Comparison of ENCODE assay signal across 1 cellular context in the genomic region with DNA sequence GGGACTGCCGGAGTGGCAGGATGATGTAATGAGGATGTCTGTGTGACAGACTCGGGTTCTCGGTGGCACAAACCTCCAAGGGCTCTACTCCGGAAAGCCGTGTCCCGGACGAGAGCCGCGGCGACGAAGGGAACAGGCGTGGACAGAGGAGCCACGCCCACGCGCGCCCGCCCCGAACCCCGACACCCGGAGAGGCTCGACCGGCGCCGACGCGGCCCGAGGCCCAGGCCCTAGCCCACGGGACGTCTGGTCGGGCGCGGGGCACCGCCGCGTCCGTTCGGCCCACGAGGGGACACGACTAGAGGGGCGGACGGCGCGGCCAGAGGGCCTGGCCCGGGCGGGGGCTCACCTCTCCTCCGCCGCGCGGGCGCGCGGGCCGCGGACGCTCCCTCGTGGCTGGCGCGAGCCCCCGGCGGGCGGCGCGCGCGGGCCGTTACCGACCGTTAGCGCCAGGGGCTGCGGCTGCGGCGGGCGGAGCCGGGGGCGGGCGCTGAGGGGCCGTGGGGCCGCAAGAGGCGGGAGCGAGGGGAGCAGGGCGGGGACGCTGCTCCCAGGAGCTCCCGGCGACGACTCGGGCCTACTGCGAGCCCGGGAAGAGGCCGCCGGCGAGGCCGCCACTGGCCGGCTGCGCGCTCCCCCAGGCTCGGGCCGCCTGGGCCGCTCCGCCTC.
TF ChIP-seq lines count a peak whose summit lies in the region.

No MANE protein-coding gene starts in this region.

TF ChIP-seq in GM23338, 12 proteins besides CTCF, POLR2A, EP300 and RAD21 (continued from another document):
- TF ChIP-seq, protein P1, sequence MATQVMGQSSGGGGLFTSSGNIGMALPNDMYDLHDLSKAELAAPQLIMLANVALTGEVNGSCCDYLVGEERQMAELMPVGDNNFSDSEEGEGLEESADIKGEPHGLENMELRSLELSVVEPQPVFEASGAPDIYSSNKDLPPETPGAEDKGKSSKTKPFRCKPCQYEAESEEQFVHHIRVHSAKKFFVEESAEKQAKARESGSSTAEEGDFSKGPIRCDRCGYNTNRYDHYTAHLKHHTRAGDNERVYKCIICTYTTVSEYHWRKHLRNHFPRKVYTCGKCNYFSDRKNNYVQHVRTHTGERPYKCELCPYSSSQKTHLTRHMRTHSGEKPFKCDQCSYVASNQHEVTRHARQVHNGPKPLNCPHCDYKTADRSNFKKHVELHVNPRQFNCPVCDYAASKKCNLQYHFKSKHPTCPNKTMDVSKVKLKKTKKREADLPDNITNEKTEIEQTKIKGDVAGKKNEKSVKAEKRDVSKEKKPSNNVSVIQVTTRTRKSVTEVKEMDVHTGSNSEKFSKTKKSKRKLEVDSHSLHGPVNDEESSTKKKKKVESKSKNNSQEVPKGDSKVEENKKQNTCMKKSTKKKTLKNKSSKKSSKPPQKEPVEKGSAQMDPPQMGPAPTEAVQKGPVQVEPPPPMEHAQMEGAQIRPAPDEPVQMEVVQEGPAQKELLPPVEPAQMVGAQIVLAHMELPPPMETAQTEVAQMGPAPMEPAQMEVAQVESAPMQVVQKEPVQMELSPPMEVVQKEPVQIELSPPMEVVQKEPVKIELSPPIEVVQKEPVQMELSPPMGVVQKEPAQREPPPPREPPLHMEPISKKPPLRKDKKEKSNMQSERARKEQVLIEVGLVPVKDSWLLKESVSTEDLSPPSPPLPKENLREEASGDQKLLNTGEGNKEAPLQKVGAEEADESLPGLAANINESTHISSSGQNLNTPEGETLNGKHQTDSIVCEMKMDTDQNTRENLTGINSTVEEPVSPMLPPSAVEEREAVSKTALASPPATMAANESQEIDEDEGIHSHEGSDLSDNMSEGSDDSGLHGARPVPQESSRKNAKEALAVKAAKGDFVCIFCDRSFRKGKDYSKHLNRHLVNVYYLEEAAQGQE (IDR thresholded peaks at IDR 0.05; ENCODE audit: unreplicated experiment), result no peak
- TF ChIP-seq EZH2 (IDR thresholded peaks at IDR 0.05; ENCODE audit: low read depth, unreplicated experiment), result no peak
- no peak for TF ChIP-seq ZNF114 (CRISPR knock-in tag; IDR thresholded peaks at IDR 0.05)
- TF ChIP-seq STAT1 (IDR thresholded peaks at IDR 0.05; ENCODE audit: unreplicated experiment), result no peak
- TF ChIP-seq, protein P2, sequence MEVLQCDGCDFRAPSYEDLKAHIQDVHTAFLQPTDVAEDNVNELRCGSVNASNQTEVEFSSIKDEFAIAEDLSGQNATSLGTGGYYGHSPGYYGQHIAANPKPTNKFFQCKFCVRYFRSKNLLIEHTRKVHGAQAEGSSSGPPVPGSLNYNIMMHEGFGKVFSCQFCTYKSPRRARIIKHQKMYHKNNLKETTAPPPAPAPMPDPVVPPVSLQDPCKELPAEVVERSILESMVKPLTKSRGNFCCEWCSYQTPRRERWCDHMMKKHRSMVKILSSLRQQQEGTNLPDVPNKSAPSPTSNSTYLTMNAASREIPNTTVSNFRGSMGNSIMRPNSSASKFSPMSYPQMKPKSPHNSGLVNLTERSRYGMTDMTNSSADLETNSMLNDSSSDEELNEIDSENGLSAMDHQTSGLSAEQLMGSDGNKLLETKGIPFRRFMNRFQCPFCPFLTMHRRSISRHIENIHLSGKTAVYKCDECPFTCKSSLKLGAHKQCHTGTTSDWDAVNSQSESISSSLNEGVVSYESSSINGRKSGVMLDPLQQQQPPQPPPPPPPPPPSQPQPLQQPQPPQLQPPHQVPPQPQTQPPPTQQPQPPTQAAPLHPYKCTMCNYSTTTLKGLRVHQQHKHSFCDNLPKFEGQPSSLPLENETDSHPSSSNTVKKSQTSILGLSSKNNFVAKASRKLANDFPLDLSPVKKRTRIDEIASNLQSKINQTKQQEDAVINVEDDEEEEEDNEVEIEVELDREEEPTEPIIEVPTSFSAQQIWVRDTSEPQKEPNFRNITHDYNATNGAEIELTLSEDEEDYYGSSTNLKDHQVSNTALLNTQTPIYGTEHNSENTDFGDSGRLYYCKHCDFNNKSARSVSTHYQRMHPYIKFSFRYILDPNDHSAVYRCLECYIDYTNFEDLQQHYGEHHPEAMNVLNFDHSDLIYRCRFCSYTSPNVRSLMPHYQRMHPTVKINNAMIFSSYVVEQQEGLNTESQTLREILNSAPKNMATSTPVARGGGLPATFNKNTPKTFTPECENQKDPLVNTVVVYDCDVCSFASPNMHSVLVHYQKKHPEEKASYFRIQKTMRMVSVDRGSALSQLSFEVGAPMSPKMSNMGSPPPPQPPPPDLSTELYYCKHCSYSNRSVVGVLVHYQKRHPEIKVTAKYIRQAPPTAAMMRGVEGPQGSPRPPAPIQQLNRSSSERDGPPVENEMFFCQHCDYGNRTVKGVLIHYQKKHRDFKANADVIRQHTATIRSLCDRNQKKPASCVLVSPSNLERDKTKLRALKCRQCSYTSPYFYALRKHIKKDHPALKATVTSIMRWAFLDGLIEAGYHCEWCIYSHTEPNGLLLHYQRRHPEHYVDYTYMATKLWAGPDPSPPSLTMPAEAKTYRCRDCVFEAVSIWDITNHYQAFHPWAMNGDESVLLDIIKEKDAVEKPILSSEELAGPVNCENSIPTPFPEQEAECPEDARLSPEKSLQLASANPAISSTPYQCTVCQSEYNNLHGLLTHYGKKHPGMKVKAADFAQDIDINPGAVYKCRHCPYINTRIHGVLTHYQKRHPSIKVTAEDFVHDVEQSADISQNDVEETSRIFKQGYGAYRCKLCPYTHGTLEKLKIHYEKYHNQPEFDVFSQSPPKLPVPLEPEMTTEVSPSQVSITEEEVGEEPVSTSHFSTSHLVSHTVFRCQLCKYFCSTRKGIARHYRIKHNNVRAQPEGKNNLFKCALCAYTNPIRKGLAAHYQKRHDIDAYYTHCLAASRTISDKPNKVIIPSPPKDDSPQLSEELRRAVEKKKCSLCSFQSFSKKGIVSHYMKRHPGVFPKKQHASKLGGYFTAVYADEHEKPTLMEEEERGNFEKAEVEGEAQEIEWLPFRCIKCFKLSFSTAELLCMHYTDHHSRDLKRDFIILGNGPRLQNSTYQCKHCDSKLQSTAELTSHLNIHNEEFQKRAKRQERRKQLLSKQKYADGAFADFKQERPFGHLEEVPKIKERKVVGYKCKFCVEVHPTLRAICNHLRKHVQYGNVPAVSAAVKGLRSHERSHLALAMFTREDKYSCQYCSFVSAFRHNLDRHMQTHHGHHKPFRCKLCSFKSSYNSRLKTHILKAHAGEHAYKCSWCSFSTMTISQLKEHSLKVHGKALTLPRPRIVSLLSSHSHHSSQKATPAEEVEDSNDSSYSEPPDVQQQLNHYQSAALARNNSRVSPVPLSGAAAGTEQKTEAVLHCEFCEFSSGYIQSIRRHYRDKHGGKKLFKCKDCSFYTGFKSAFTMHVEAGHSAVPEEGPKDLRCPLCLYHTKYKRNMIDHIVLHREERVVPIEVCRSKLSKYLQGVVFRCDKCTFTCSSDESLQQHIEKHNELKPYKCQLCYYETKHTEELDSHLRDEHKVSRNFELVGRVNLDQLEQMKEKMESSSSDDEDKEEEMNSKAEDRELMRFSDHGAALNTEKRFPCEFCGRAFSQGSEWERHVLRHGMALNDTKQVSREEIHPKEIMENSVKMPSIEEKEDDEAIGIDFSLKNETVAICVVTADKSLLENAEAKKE (CRISPR knock-in tag; IDR thresholded peaks at IDR 0.05), result no peak
- no peak for TF ChIP-seq CREB1 (CRISPR knock-in tag; IDR thresholded peaks at IDR 0.05; ENCODE audit: low read depth)
